In the genomic region with DNA sequence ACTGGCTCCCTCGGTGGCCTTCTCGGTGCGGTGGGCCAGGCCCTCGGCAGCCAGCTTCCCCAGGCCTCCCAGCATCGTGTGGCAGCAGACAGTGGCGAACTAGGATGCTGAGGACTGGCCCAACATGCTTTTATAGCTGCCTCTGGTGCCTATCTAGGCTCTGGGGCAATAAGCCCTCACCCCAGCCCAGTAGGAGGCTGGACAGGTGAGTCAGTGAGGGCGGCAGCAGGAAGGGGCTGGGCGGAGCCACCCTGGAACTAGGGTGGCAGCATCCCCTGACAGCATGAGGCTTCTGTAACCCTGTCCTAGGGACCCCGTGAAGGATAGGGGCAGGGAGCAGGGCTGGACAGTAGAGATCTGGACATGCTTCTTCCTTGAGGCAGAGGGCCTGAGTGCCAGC, we compare ENCODE assay signal across 3 cellular contexts. TPM values are rescaled to one million over a fixed set of nuclear protein-coding genes. Genes with fewer than 3 reads are reported as not detected.
"Had no signal": no experiment of that assay in that cellular context is flagged by ENCODE, and none has a peak within 500 bp of the region (broad histone marks: within the 10 kb centered on the region; RNA-seq: fewer than 3 reads in every experiment).

Gene FAM25G (minus strand): TSS at position 101 of the 400 bp plus-strand sequence. CDS start 26 bp downstream, at position 75.

RNA-seq across cellular contexts. Expression of gene FAM25G, which starts in this region (rescaled TPM):
- total RNA-seq: LHCN-M2, M059J, MCF 10A had no signal
